Comparison of ENCODE assay signal across 8 cellular contexts in genomic region chr1:46223472-46223943, GRCh38.
DNase-seq lines count a peak whose midpoint lies in the region; ATAC-seq lines count a peak whose summit lies in the region.

No MANE protein-coding gene starts in this region.

- ATAC-seq in HG03460 (IDR thresholded peaks at IDR 0.05; ENCODE audit: unreplicated experiment): peak; percentile 70

- DNase-seq in activated gamma-delta T cell treated with Interleukin-2 at 50 U/mL for 16 hours: peak; percentile 50
- no peak for DNase-seq in activated gamma-delta T cell (lab: John Stamatoyannopoulos, UW)
- DNase-seq in NCI-H69 (lab: John Stamatoyannopoulos, UW): peak; percentile 80
- DNase-seq in activated CD4-positive, alpha-beta T cell treated with anti-CD3 and anti-CD28 coated beads, Interleukin-2, amount 50 U/mL, for 1 hour: peak; percentile 46
- DNase-seq in effector CD4-positive, alpha-beta T cell: peak; percentile 33
- peak; percentile 94 for DNase-seq in medulla oblongata (ENCODE audit: extremely low spot score)
- peak; percentile 23 to 38 for DNase-seq in stimulated activated CD8-positive, alpha-beta memory T cell treated with anti-CD3 and anti-CD28 coated beads, Interleukin-2, amount 100 ng/mL, for 48 hours (ENCODE audit: low read depth in 2 of 2)
